Comparison of ENCODE assay signal across 18 cellular contexts in the genomic region with DNA sequence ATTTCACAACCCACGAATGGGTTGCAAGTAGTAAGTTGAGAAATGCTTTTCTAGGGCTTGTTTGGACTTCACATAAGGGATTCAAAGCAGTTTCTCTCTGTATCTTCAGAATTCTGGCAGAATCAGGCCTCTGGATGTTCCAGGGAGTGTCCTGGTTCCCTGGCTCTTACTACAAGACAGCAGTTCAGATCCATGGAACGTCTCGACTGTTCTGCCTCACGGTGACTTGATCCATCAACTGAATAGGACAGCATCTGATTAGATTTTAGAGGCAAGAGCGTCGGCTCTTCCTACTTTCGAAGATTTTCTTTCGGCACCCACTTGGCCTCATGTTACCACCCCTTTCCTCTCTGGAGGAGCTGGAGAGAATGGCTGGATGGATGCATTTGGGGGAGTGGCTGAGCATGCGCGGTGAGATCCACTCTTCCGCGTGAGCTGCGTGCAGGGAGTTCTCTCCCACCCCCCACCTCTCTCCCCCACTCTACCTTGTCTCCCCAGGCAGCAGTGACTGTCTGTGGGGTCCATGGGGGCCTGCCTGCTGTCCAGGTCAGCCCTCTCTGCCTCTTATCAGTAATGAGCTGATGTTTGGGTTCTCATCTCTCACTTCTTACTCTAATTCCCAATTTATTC.
DNase-seq lines count a peak whose midpoint lies in the region; ATAC-seq and TF ChIP-seq lines count a peak whose summit lies in the region.
"Had no signal": no experiment of that assay in that cellular context is flagged by ENCODE, and none has a peak within 500 bp of the region (broad histone marks: within the 10 kb centered on the region; RNA-seq: fewer than 3 reads in every experiment).

No MANE protein-coding gene starts in this region.

- H3K4me1 ChIP-seq in RWPE2 (ENCODE audit: insufficient read depth, poor library complexity, severe bottlenecking), result no peaks in the 10 kb centered on the region
- H3K4me1 ChIP-seq in esophagus (ENCODE audit: control insufficient read depth in 2 of 2, insufficient read depth in 2 of 2, low read length in 1 of 2), result peaks cover 0 to 8% of the 10 kb centered on the region in 2 donors
- H3K4me1 ChIP-seq in neural progenitor cell, result no peaks in the 10 kb centered on the region
- peaks cover 23% of the 10 kb centered on the region for H3K4me1 ChIP-seq in suprapubic skin
- H3K4me1 ChIP-seq: A549; BLaER1 treated with 17β-estradiol and CSF1 and Interleukin-3, amounts not matched to agents 10 nM and 100 nM; SJCRH30 had no signal

- no peaks in the 10 kb centered on the region for H3K36me3 ChIP-seq in RWPE2 (ENCODE audit: low read depth)
- no peaks in the 10 kb centered on the region for H3K36me3 ChIP-seq in esophagus (ENCODE audit: control insufficient read depth in 2 of 2, insufficient read depth in 2 of 2, low read length in 1 of 2)
- H3K36me3 ChIP-seq in neural progenitor cell, result no peaks in the 10 kb centered on the region
- no peaks in the 10 kb centered on the region for H3K36me3 ChIP-seq in suprapubic skin
- H3K36me3 ChIP-seq: SJCRH30 had no signal

- no peaks in the 10 kb centered on the region for H3K79me2 ChIP-seq in neural progenitor cell (ENCODE audit: low read depth)

- H3K9me3 ChIP-seq in RWPE2 (ENCODE audit: severe bottlenecking) (no peaks in the 10 kb centered on the region), esophagus (ENCODE audit: control insufficient read depth in 2 of 2, insufficient read depth in 1 of 2, low read depth in 1 of 2, low read length in 1 of 2) (peaks cover 2 to 4% of the 10 kb centered on the region in 2 donors), neural progenitor cell (ENCODE audit: low read depth) (peaks cover 6% of the 10 kb centered on the region), suprapubic skin (peaks cover 16% of the 10 kb centered on the region)
- H3K9me3 ChIP-seq: A549, SJCRH30 had no signal

- H3K4me1 Mint-ChIP-seq in neural progenitor cell, result no peaks in the 10 kb centered on the region

- DNase-seq in RWPE2 (ENCODE audit: low spot score), result peak; percentile 11
- no peak for DNase-seq in neural progenitor cell (ENCODE audit: low spot score)
- DNase-seq in suprapubic skin (ENCODE audit: low spot score in 2 of 2), result peak in 1 of 2 donors; percentile 57
- no peak for DNase-seq in T-helper 9 cell
- DNase-seq in NCI-H2196 treated with DMSO at 0.1 percent for 48 hours (lab: John Stamatoyannopoulos, UW; ENCODE audit: unreplicated experiment), result no peak
- DNase-seq: DMS79 treated with DMSO at 0.1 percent for 48 hours, H7, NCI-H187 treated with DMSO at 0.1 percent for 48 hours, NCI-H2171, NCI-H748 treated with DMSO at 0.1 percent for 48 hours, SJCRH30 had no signal

- no peak overlapping the region for H3K4me2 ChIP-seq in neural progenitor cell
- H3K4me2 ChIP-seq: A549; BLaER1 treated with 17β-estradiol and CSF1 and Interleukin-3, amounts not matched to agents 10 nM and 100 nM had no signal

- 78 to 83% methylated on average over 13 of the region's 13 CpGs for WGBS in esophagus, 2 donors
- WGBS in suprapubic skin, result 68% methylated on average over 13 of the region's 13 CpGs

- H3K4me3 Mint-ChIP-seq in neural progenitor cell, result no peak overlapping the region

- peaks cover 23% of the 10 kb centered on the region for H3K9me3 Mint-ChIP-seq in neural progenitor cell

- TF ChIP-seq CTCF in RWPE2 (IDR thresholded peaks at IDR 0.05; ENCODE audit: poor library complexity, severe bottlenecking) (no peak), neural progenitor cell (IDR thresholded peaks at IDR 0.05) (no peak), suprapubic skin (IDR thresholded peaks at IDR 0.05) (no peak)

- no peaks in the 10 kb centered on the region for H3F3A ChIP-seq in neural progenitor cell (ENCODE audit: low read depth)

- H3K4me3 ChIP-seq in RWPE2 (ENCODE audit: severe bottlenecking) (no peak overlapping the region), esophagus (ENCODE audit: low read depth in 1 of 2, low read length in 2 of 2) (no peak overlapping the region), neural progenitor cell (no peak overlapping the region), suprapubic skin (no peak overlapping the region)
- H3K4me3 ChIP-seq: A549; BLaER1 treated with 17β-estradiol and CSF1 and Interleukin-3, amounts not matched to agents 10 nM and 100 nM; SJCRH30 had no signal

- H3K9ac ChIP-seq in neural progenitor cell, result no peak overlapping the region
- H3K9ac ChIP-seq: BLaER1 treated with 17β-estradiol and CSF1 and Interleukin-3, amounts not matched to agents 10 nM and 100 nM had no signal

- H4K20me1 ChIP-seq in neural progenitor cell (ENCODE audit: low read depth), result no peaks in the 10 kb centered on the region
- H4K20me1 ChIP-seq: BLaER1 treated with 17β-estradiol and CSF1 and Interleukin-3, amounts not matched to agents 10 nM and 100 nM had no signal

- no peak for TF ChIP-seq POLR2A in suprapubic skin (IDR thresholded peaks at IDR 0.05)

- TF ChIP-seq EP300 in suprapubic skin (IDR thresholded peaks at IDR 0.05), result no peak

- H3K27ac ChIP-seq in RWPE2 (ENCODE audit: poor library complexity, severe bottlenecking) (no peak overlapping the region), esophagus (ENCODE audit: low read depth in 2 of 2, low read length in 1 of 2) (peak overlapping the region; percentile 65 to 74), neural progenitor cell (no peak overlapping the region), suprapubic skin (peak overlapping the region; percentile 47)
- H3K27ac ChIP-seq: A549; BLaER1 treated with 17β-estradiol and CSF1 and Interleukin-3, amounts not matched to agents 10 nM and 100 nM; RWPE1; SJCRH30 had no signal

- peak overlapping the region; percentile 33 for H3K27ac Mint-ChIP-seq in neural progenitor cell
- H3K27ac Mint-ChIP-seq: IgD-negative memory B cell had no signal

- no peak for ATAC-seq in RWPE2 (ENCODE audit: low read depth)
- ATAC-seq in GM21529 (IDR thresholded peaks at IDR 0.05; ENCODE audit: unreplicated experiment), result no peak
- ATAC-seq in HG03521 (IDR thresholded peaks at IDR 0.05; ENCODE audit: unreplicated experiment), result no peak
- ATAC-seq: A549 had no signal

- H3K27me3 ChIP-seq in RWPE2 (ENCODE audit: insufficient read depth, poor library complexity, severe bottlenecking) (no peaks in the 10 kb centered on the region), esophagus (ENCODE audit: control insufficient read depth in 1 of 2, insufficient read depth in 2 of 2, low read length in 2 of 2) (no peaks in the 10 kb centered on the region), neural progenitor cell (no peaks in the 10 kb centered on the region), suprapubic skin (no peaks in the 10 kb centered on the region)
- H3K27me3 ChIP-seq: BLaER1 treated with 17β-estradiol and CSF1 and Interleukin-3, amounts not matched to agents 10 nM and 100 nM; SJCRH30 had no signal

- H3K27me3 Mint-ChIP-seq in neural progenitor cell (ENCODE audit: insufficient read depth, low read depth), result peaks cover 4% of the 10 kb centered on the region

- peaks cover 4% of the 10 kb centered on the region for H3K36me3 Mint-ChIP-seq in neural progenitor cell

- no peak overlapping the region for H2AFZ ChIP-seq in neural progenitor cell (replicated peaks)

Comparison
In these comparisons a context has a peak if more than half of its experiments do, and no peak if none do; other contexts are left out.
1. H3K27ac ChIP-seq: peak in esophagus (2 of 2) and suprapubic skin (single experiment); none in RWPE2 (single experiment) and neural progenitor cell (single experiment).